In genomic region chr10:3115685-3116084, GRCh38 we compare ENCODE assay signal across 14 cellular contexts. TPM values are rescaled to one million over a fixed set of nuclear protein-coding genes. Genes with fewer than 3 reads are reported as not detected.
A peak's percentile ranks its signal among the peaks of the same experiment; 100 is the strongest.
DNase-seq lines count a peak whose midpoint lies in the region; ATAC-seq, FAIRE-seq and TF ChIP-seq lines count a peak whose summit lies in the region.
"Had no signal": no experiment of that assay in that cellular context is flagged by ENCODE, and none has a peak within 500 bp of the region (broad histone marks: within the 10 kb centered on the region; RNA-seq: fewer than 3 reads in every experiment).

No MANE protein-coding gene starts in this region.

- H3K27ac ChIP-seq in GM12878 (ENCODE audit: control insufficient read depth, insufficient read depth): no peak overlapping the region
- H3K27ac ChIP-seq: BLaER1 had no signal

- no peak overlapping the region for H3K4me3 Mint-ChIP-seq in activated naive CD4-positive, alpha-beta T cell treated with anti-CD3 and anti-CD28 coated beads, Interleukin-2, amount 10 ng/mL, durations not matched to agents 7 days and 5 days
- H3K4me3 Mint-ChIP-seq in activated naive CD4-positive, alpha-beta T cell treated with anti-CD3 and anti-CD28 coated beads for 36 hours: no peak overlapping the region
- H3K4me3 Mint-ChIP-seq in stimulated activated effector memory CD8-positive, alpha-beta T cell treated with anti-CD3 and anti-CD28 coated beads, Interleukin-12 subunit alpha, Interleukin-12 subunit beta, amount 100 ng/mL, for 72 hours: no peak overlapping the region
- H3K4me3 Mint-ChIP-seq: GM23338 had no signal

- SMC1A ChIA-PET in GM12878 (lab: Charles Lee; ENCODE audit: uncharacterized antibody, unreplicated experiment): no interaction called here

- no peaks in the 10 kb centered on the region for H3K27me3 ChIP-seq in GM12878 (replicated peaks in 1 of 2; ENCODE audit: control insufficient read depth in 2 of 2, insufficient read depth in 2 of 2, low read length in 1 of 2)
- H3K27me3 ChIP-seq: BLaER1 had no signal

- H3K27ac Mint-ChIP-seq in activated naive CD4-positive, alpha-beta T cell treated with anti-CD3 and anti-CD28 coated beads, Interleukin-2, amount 10 ng/mL, durations not matched to agents 7 days and 5 days: peak overlapping the region; percentile 56
- H3K27ac Mint-ChIP-seq in activated naive CD4-positive, alpha-beta T cell treated with anti-CD3 and anti-CD28 coated beads for 36 hours: no peak overlapping the region
- H3K27ac Mint-ChIP-seq in stimulated activated effector memory CD8-positive, alpha-beta T cell treated with anti-CD3 and anti-CD28 coated beads, Interleukin-12 subunit alpha, Interleukin-12 subunit beta, amount 100 ng/mL, for 72 hours: peak overlapping the region; percentile 75
- H3K27ac Mint-ChIP-seq: GM23338 had no signal

- no peak for TF ChIP-seq RAD21 in GM12878 (IDR thresholded peaks at IDR 0.05; ENCODE audit: insufficient read depth, low read depth, low read length)

- TSS peak; percentile 2 for BruUV-seq in GM12878 (replicated peaks; lab: Mats Ljungman, UMichigan)

- no peaks in the 10 kb centered on the region for H3K27me3 Mint-ChIP-seq in activated naive CD4-positive, alpha-beta T cell treated with anti-CD3 and anti-CD28 coated beads, Interleukin-2, amount 10 ng/mL, durations not matched to agents 7 days and 5 days
- H3K27me3 Mint-ChIP-seq in activated naive CD4-positive, alpha-beta T cell treated with anti-CD3 and anti-CD28 coated beads for 36 hours (ENCODE audit: low read depth): no peaks in the 10 kb centered on the region

- peaks cover 84% of the 10 kb centered on the region for H3K36me3 Mint-ChIP-seq in activated naive CD4-positive, alpha-beta T cell treated with anti-CD3 and anti-CD28 coated beads, Interleukin-2, amount 10 ng/mL, durations not matched to agents 7 days and 5 days
- H3K36me3 Mint-ChIP-seq in activated naive CD4-positive, alpha-beta T cell treated with anti-CD3 and anti-CD28 coated beads for 36 hours (ENCODE audit: low read depth): peaks cover 70% of the 10 kb centered on the region
- peaks cover 100% of the 10 kb centered on the region for H3K36me3 Mint-ChIP-seq in stimulated activated effector memory CD8-positive, alpha-beta T cell treated with anti-CD3 and anti-CD28 coated beads, Interleukin-12 subunit alpha, Interleukin-12 subunit beta, amount 100 ng/mL, for 72 hours

- H3K9ac ChIP-seq in GM12878 (ENCODE audit: control insufficient read depth, insufficient read depth, low read length): no peak overlapping the region
- H3K9ac ChIP-seq: BLaER1 had no signal

- no peaks in the 10 kb centered on the region for H3K4me1 ChIP-seq in GM12878 (ENCODE audit: control insufficient read depth, insufficient read depth, low read length)

- ATAC-seq in GM12878: no peak
- ATAC-seq in stimulated activated effector memory CD8-positive, alpha-beta T cell treated with anti-CD3 and anti-CD28 coated beads, Interleukin-12 subunit alpha, Interleukin-12 subunit beta, amount 100 ng/mL, for 72 hours: no peak
- no peak for ATAC-seq in GM21723 (IDR thresholded peaks at IDR 0.05; ENCODE audit: unreplicated experiment)
- ATAC-seq in GM21528 (IDR thresholded peaks at IDR 0.05; ENCODE audit: low FRiP score, unreplicated experiment): no peak
- ATAC-seq: GM23338 had no signal

- no peak overlapping the region for H3K4me2 ChIP-seq in GM12878 (ENCODE audit: control insufficient read depth, insufficient read depth)
- H3K4me2 ChIP-seq: BLaER1, GM23338 had no signal

- H3K9me3 Mint-ChIP-seq in activated naive CD4-positive, alpha-beta T cell treated with anti-CD3 and anti-CD28 coated beads, Interleukin-2, amount 10 ng/mL, durations not matched to agents 7 days and 5 days: no peaks in the 10 kb centered on the region
- H3K9me3 Mint-ChIP-seq in activated naive CD4-positive, alpha-beta T cell treated with anti-CD3 and anti-CD28 coated beads for 36 hours: no peaks in the 10 kb centered on the region
- no peaks in the 10 kb centered on the region for H3K9me3 Mint-ChIP-seq in stimulated activated effector memory CD8-positive, alpha-beta T cell treated with anti-CD3 and anti-CD28 coated beads, Interleukin-12 subunit alpha, Interleukin-12 subunit beta, amount 100 ng/mL, for 72 hours
- H3K9me3 Mint-ChIP-seq: GM23338 had no signal

- in situ Hi-C loops in GM12878 (cut with MboI): no loop called here

- H3K4me1 Mint-ChIP-seq in activated naive CD4-positive, alpha-beta T cell treated with anti-CD3 and anti-CD28 coated beads, Interleukin-2, amount 10 ng/mL, durations not matched to agents 7 days and 5 days: no peaks in the 10 kb centered on the region
- H3K4me1 Mint-ChIP-seq in activated naive CD4-positive, alpha-beta T cell treated with anti-CD3 and anti-CD28 coated beads for 36 hours (ENCODE audit: low read depth): no peaks in the 10 kb centered on the region
- peaks cover 16% of the 10 kb centered on the region for H3K4me1 Mint-ChIP-seq in stimulated activated effector memory CD8-positive, alpha-beta T cell treated with anti-CD3 and anti-CD28 coated beads, Interleukin-12 subunit alpha, Interleukin-12 subunit beta, amount 100 ng/mL, for 72 hours
- H3K4me1 Mint-ChIP-seq: GM23338 had no signal

- H3K4me3 ChIP-seq in GM12878: no peak overlapping the region
- H3K4me3 ChIP-seq: BLaER1, GM23338 had no signal

- H2AFZ ChIP-seq in GM12878 (ENCODE audit: control insufficient read depth, low read depth, low read length): no peak overlapping the region
- H2AFZ ChIP-seq: GM23338 had no signal

- no peaks in the 10 kb centered on the region for H4K20me1 ChIP-seq in GM12878 (ENCODE audit: control insufficient read depth, insufficient read depth)

- CTCF ChIA-PET in activated naive CD4-positive, alpha-beta T cell treated with anti-CD3 and anti-CD28 coated beads, Interleukin-2, amount 10 ng/mL, durations not matched to agents 7 days and 5 days (lab: Charles Lee): no interaction called here
- CTCF ChIA-PET in activated naive CD4-positive, alpha-beta T cell treated with anti-CD3 and anti-CD28 coated beads for 36 hours (lab: Charles Lee): no interaction called here
- CTCF ChIA-PET in GM12878 (lab: Yijun Ruan, JAX): no interaction called here

- H3K9me3 ChIP-seq in GM12878 (replicated peaks; ENCODE audit: control insufficient read depth, insufficient read depth, low read length): no peaks in the 10 kb centered on the region
- H3K9me3 ChIP-seq: BLaER1 had no signal

- no peak for TF ChIP-seq CTCF in GM12878 (IDR thresholded peaks at IDR 0.05 in 2 of 3, conservative IDR thresholded peaks at IDR 0.05 in 1 of 3; ENCODE audit: control insufficient read depth in 2 of 3, extremely low read depth in 1 of 3, insufficient read depth in 1 of 3, low read depth in 3 of 3, low read length in 3 of 3)

- RAD21 ChIA-PET in GM12878 (lab: Charles Lee; ENCODE audit: unreplicated experiment): no interaction called here

- TF ChIP-seq EP300 in GM12878 (IDR thresholded peaks at IDR 0.05; ENCODE audit: borderline replicate concordance in 1 of 2, control insufficient read depth in 1 of 2, low read depth in 2 of 2, low read length in 2 of 2): no peak

- WGBS in GM12878 (ENCODE audit: insufficient coverage, insufficient replicate concordance, low lambda C conversion rate, missing lambda C conversion rate): 97% methylated on average over 8 of the region's 8 CpGs

- no peak for DNase-seq in activated naive CD4-positive, alpha-beta T cell treated with anti-CD3 and anti-CD28 coated beads, Interleukin-2, amount 10 ng/mL, durations not matched to agents 7 days and 5 days
- no peak for DNase-seq in activated naive CD4-positive, alpha-beta T cell treated with anti-CD3 and anti-CD28 coated beads for 36 hours
- DNase-seq in GM12878 (ENCODE audit: low read depth, low spot score) (no peak), islet precursor cell (peak; percentile 43)
- no peak for DNase-seq in stimulated activated effector memory CD8-positive, alpha-beta T cell treated with anti-CD3 and anti-CD28 coated beads, Interleukin-12 subunit alpha, Interleukin-12 subunit beta, amount 100 ng/mL, for 72 hours (ENCODE audit: low spot score in 2 of 2)
- DNase-seq: 8988T, AML-193, DMS53, GF-D8, H7 had no signal

- POLR2A ChIA-PET in GM12878 (lab: Charles Lee): no interaction called here

- TF ChIP-seq POLR2A in GM12878 (IDR thresholded peaks at IDR 0.05; ENCODE audit: low read depth, low read length): no peak

- peaks cover 32 to 46% of the 10 kb centered on the region in 2 experiments for H3K36me3 ChIP-seq in GM12878 (ENCODE audit: control insufficient read depth in 2 of 2, insufficient read depth in 2 of 2, low read length in 1 of 2)

- intact Hi-C loops in activated naive CD4-positive, alpha-beta T cell treated with anti-CD3 and anti-CD28 coated beads for 36 hours (cut with micrococcal nuclease): no loop called here
- intact Hi-C loops in GM12878 (cut with micrococcal nuclease; ENCODE audit: unreplicated experiment): no loop called here

- FAIRE-seq in GM12878 (lab: Jason Lieb, UNC): no peak

- no peaks in the 10 kb centered on the region for H3K79me2 ChIP-seq in GM12878 (ENCODE audit: control insufficient read depth, insufficient read depth, low read length)

RNA-seq across cellular contexts. Expression of gene PFKP, which starts 48.3 kb away (rescaled TPM):
- total RNA-seq in activated naive CD4-positive, alpha-beta T cell treated with anti-CD3 and anti-CD28 coated beads for 36 hours: 10 to 100 TPM; 96.2 to 99.7 TPM
- total RNA-seq in GM12878 (2013; cell fraction: nucleolus; rRNA removed): 462 and 515 TPM in 2 replicates
- total RNA-seq in GM12878 (2014; rRNA removed): 111 and 118 TPM in 2 replicates
- total RNA-seq in GM12878 (2014; rRNA removed; fragmentation: Illumina TruSeq; extraction: Trizol): 69.5 and 79.2 TPM in 2 replicates
- total RNA-seq in GM12878 (2021): 129 and 130 TPM in 2 replicates
- 73.8 TPM for polyA plus RNA-seq in GM12878 (2011; ENCODE audit: low read depth)
- 107 and 145 TPM in 2 replicates for polyA plus RNA-seq in GM12878 (2011; rRNA removed)
- 117 and 136 TPM in 2 replicates for polyA plus RNA-seq in GM12878 (2011; cell fraction: cytosol; rRNA removed)
- polyA plus RNA-seq in GM12878 (2011; cell fraction: nucleus; rRNA removed): 731 and 734 TPM in 2 replicates
- 117 and 160 TPM in 2 replicates for polyA plus RNA-seq in GM12878 (2012)
- 61.8 and 62.4 TPM in 2 replicates for polyA plus RNA-seq in GM12878 (2014; fragmentation: Illumina TruSeq; extraction: Trizol)
- 10 to 100 TPM; 27.0 to 45.0 TPM for polyA plus RNA-seq in GM12878 (2014; fragmentation: Nextera tagmentation; extraction: Ambion mirVana)
- polyA plus RNA-seq in GM12878 (2014; rRNA removed): 90.7 and 99.9 TPM in 2 replicates
- 100 to 1,000 TPM; 101 to 111 TPM for polyA plus RNA-seq in GM12878 (2016; fragmentation: Nextera tagmentation; extraction: Ambion mirVana)
- 99.6 and 153 TPM in 2 replicates for polyA minus RNA-seq in GM12878 (2011; rRNA and poly(A)+ RNA removed)
- 77.0 and 77.2 TPM in 2 replicates for polyA minus RNA-seq in GM12878 (2011; cell fraction: cytosol; rRNA and poly(A)+ RNA removed)
- polyA minus RNA-seq in GM12878 (2011; cell fraction: nucleus; rRNA and poly(A)+ RNA removed): 161 and 211 TPM in 2 replicates

RNA-seq across cellular contexts. Expression of gene PITRM1, which starts 56.9 kb away (rescaled TPM):
- total RNA-seq in activated naive CD4-positive, alpha-beta T cell treated with anti-CD3 and anti-CD28 coated beads for 36 hours: 10 to 100 TPM; 65.6 to 74.5 TPM
- 103 and 110 TPM in 2 replicates for total RNA-seq in GM12878 (2013; cell fraction: nucleolus; rRNA removed)
- total RNA-seq in GM12878 (2014; rRNA removed): 44.7 and 45.5 TPM in 2 replicates
- 42.7 and 45.3 TPM in 2 replicates for total RNA-seq in GM12878 (2014; rRNA removed; fragmentation: Illumina TruSeq; extraction: Trizol)
- total RNA-seq in GM12878 (2021): 51.6 and 52.2 TPM in 2 replicates
- polyA plus RNA-seq in GM12878 (2011; ENCODE audit: low read depth): 28.4 TPM
- polyA plus RNA-seq in GM12878 (2011; rRNA removed): 17.1 and 21.3 TPM in 2 replicates
- 28.0 and 34.7 TPM in 2 replicates for polyA plus RNA-seq in GM12878 (2011; cell fraction: cytosol; rRNA removed)
- 138 and 146 TPM in 2 replicates for polyA plus RNA-seq in GM12878 (2011; cell fraction: nucleus; rRNA removed)
- 43.2 and 44.8 TPM in 2 replicates for polyA plus RNA-seq in GM12878 (2012)
- 47.6 and 52.2 TPM in 2 replicates for polyA plus RNA-seq in GM12878 (2014; fragmentation: Illumina TruSeq; extraction: Trizol)
- 10 to 100 TPM; 15.5 to 22.8 TPM for polyA plus RNA-seq in GM12878 (2014; fragmentation: Nextera tagmentation; extraction: Ambion mirVana)
- 27.3 and 28.2 TPM in 2 replicates for polyA plus RNA-seq in GM12878 (2014; rRNA removed)
- polyA plus RNA-seq in GM12878 (2016; fragmentation: Nextera tagmentation; extraction: Ambion mirVana): 10 to 100 TPM; 52.3 to 53.0 TPM
- 21.8 and 27.1 TPM in 2 replicates for polyA minus RNA-seq in GM12878 (2011; rRNA and poly(A)+ RNA removed)
- polyA minus RNA-seq in GM12878 (2011; cell fraction: cytosol; rRNA and poly(A)+ RNA removed): 17.2 and 17.6 TPM in 2 replicates
- 32.5 and 45.8 TPM in 2 replicates for polyA minus RNA-seq in GM12878 (2011; cell fraction: nucleus; rRNA and poly(A)+ RNA removed)
